12 cellular contexts compared by ENCODE assay signal in the genomic region with DNA sequence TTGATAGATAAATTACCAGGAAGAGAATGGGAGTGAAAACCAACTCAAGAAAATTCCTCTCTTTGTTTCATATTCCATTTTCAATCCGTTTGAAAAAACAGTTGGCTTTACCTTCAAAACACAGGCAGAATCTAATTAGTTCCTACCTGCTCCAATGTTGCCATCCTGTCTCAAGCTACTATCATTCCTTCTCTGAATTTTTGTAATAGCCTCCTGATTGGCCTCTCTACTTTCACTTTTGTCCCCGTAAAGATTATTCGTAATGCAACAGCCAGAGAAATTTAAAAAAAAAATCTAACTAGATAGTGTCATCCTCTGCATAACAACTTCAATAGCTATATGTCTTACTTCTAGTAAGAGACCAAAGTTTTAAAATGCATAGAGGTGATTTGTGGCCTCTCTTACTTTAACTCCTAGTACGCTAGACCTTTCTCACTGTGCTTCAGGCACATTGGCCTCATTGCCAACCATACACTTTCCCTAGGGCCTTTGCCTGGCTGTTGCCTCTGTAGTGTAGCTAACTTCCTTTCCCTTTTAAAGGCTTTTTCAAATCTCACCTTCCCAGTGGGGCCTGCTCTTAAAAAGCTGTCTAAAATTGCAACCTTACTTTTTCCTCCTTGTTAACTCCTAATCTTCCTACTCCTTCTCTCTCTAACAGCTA.
DNase-seq lines count a peak whose midpoint lies in the region; ATAC-seq and TF ChIP-seq lines count a peak whose summit lies in the region.
"Had no signal": no experiment of that assay in that cellular context is flagged by ENCODE, and none has a peak within 500 bp of the region (broad histone marks: within the 10 kb centered on the region; RNA-seq: fewer than 3 reads in every experiment).

No MANE protein-coding gene starts in this region.

- no peaks in the 10 kb centered on the region for H3K27me3 Mint-ChIP-seq in activated naive CD8-positive, alpha-beta T cell treated with anti-CD3 and anti-CD28 coated beads, Interleukin-2, amount 10 ng/mL, durations not matched to agents 7 days and 5 days
- H3K27me3 Mint-ChIP-seq: central memory CD8-positive, alpha-beta T cell had no signal

- H3K4me1 Mint-ChIP-seq in activated naive CD8-positive, alpha-beta T cell treated with anti-CD3 and anti-CD28 coated beads, Interleukin-2, amount 10 ng/mL, durations not matched to agents 7 days and 5 days = peaks cover 3% of the 10 kb centered on the region
- H3K4me1 Mint-ChIP-seq: central memory CD8-positive, alpha-beta T cell had no signal

- intact Hi-C loops in left ventricle myocardium inferior (cut with micrococcal nuclease) = no loop called here

- H3K36me3 ChIP-seq in left ventricle myocardium inferior (no peaks in the 10 kb centered on the region), right atrium auricular region (no peaks in the 10 kb centered on the region), thoracic aorta (no peaks in the 10 kb centered on the region)
- H3K36me3 ChIP-seq: SJCRH30, transverse colon had no signal

- no peak for TF ChIP-seq CTCF in left ventricle myocardium inferior (IDR thresholded peaks at IDR 0.05; ENCODE audit: borderline replicate concordance)
- TF ChIP-seq CTCF in right atrium auricular region (IDR thresholded peaks at IDR 0.05) = no peak
- no peak for TF ChIP-seq CTCF in thoracic aorta (IDR thresholded peaks at IDR 0.05)

- POLR2A ChIA-PET in activated naive CD8-positive, alpha-beta T cell treated with anti-CD3 and anti-CD28 coated beads, Interleukin-2, amount 10 ng/mL, durations not matched to agents 7 days and 5 days (lab: Charles Lee) = no interaction called here

- H3K27ac Mint-ChIP-seq in activated naive CD8-positive, alpha-beta T cell treated with anti-CD3 and anti-CD28 coated beads, Interleukin-2, amount 10 ng/mL, durations not matched to agents 7 days and 5 days = peak overlapping the region; percentile 21

- H3K27ac ChIP-seq in left ventricle myocardium inferior (replicated peaks) (no peak overlapping the region), right atrium auricular region (no peak overlapping the region), thoracic aorta (no peak overlapping the region)
- H3K27ac ChIP-seq: SJCRH30, transverse colon had no signal

- DNase-seq in left ventricle myocardium inferior (no peak), right atrium auricular region (ENCODE audit: low spot score) (no peak), thoracic aorta (ENCODE audit: low spot score) (no peak), NAMALWA (ENCODE audit: low spot score) (no peak)
- DNase-seq in activated naive CD8-positive, alpha-beta T cell treated with anti-CD3 and anti-CD28 coated beads, Interleukin-2, amount 10 ng/mL, durations not matched to agents 7 days and 5 days = no peak
- DNase-seq in activated CD8-positive, alpha-beta memory T cell treated with anti-CD3 and anti-CD28 coated beads for 24 hours = no peak
- DNase-seq: IMR-90, SJCRH30, transverse colon had no signal

- H3K4me1 ChIP-seq in left ventricle myocardium inferior = no peaks in the 10 kb centered on the region
- H3K4me1 ChIP-seq in right atrium auricular region = no peaks in the 10 kb centered on the region
- no peaks in the 10 kb centered on the region for H3K4me1 ChIP-seq in thoracic aorta (ENCODE audit: control insufficient read depth in 1 of 2, low read depth in 2 of 2)
- H3K4me1 ChIP-seq: transverse colon had no signal

- peak overlapping the region; percentile 36 for H3K4me3 Mint-ChIP-seq in activated naive CD8-positive, alpha-beta T cell treated with anti-CD3 and anti-CD28 coated beads, Interleukin-2, amount 10 ng/mL, durations not matched to agents 7 days and 5 days
- H3K4me3 Mint-ChIP-seq: central memory CD8-positive, alpha-beta T cell had no signal

- H3K36me3 Mint-ChIP-seq in activated naive CD8-positive, alpha-beta T cell treated with anti-CD3 and anti-CD28 coated beads, Interleukin-2, amount 10 ng/mL, durations not matched to agents 7 days and 5 days = no peaks in the 10 kb centered on the region

- H3K27me3 ChIP-seq in left ventricle myocardium inferior (ENCODE audit: low read depth) (no peaks in the 10 kb centered on the region), right atrium auricular region (no peaks in the 10 kb centered on the region), thoracic aorta (replicated peaks; ENCODE audit: insufficient read depth) (no peaks in the 10 kb centered on the region)
- H3K27me3 ChIP-seq: SJCRH30, transverse colon had no signal

- ATAC-seq in HG03575 (IDR thresholded peaks at IDR 0.05; ENCODE audit: extremely low read depth, insufficient number of reproducible peaks, low FRiP score, unreplicated experiment) = peak; percentile 49
- no peak for ATAC-seq in activated naive CD8-positive, alpha-beta T cell treated with anti-CD3 and anti-CD28 coated beads, Interleukin-2, amount 10 ng/mL, durations not matched to agents 7 days and 5 days (ENCODE audit: low read depth)
- ATAC-seq in thoracic aorta (ENCODE audit: insufficient number of reproducible peaks, low FRiP score, low read depth) = no peak
- ATAC-seq in GM18520 (IDR thresholded peaks at IDR 0.05; ENCODE audit: unreplicated experiment) = no peak

- H3K9me3 ChIP-seq in left ventricle myocardium inferior (replicated peaks) (no peaks in the 10 kb centered on the region), right atrium auricular region (no peaks in the 10 kb centered on the region), thoracic aorta (no peaks in the 10 kb centered on the region)
- H3K9me3 ChIP-seq: transverse colon had no signal

- peak overlapping the region; percentile 38 for H3K4me3 ChIP-seq in left ventricle myocardium inferior
- H3K4me3 ChIP-seq in right atrium auricular region = peak overlapping the region in 1 of 2 donors; percentile 15
- peak overlapping the region; percentile 3 for H3K4me3 ChIP-seq in thoracic aorta
- H3K4me3 ChIP-seq: SJCRH30 had no signal

- peaks cover 3% of the 10 kb centered on the region for H3K9me3 Mint-ChIP-seq in activated naive CD8-positive, alpha-beta T cell treated with anti-CD3 and anti-CD28 coated beads, Interleukin-2, amount 10 ng/mL, durations not matched to agents 7 days and 5 days
